10 cellular contexts compared by ENCODE assay signal in genomic region chr19:57803265-57803593, GRCh38. TPM values are rescaled to one million over a fixed set of nuclear protein-coding genes. Genes with fewer than 3 reads are reported as not detected.
DNase-seq lines count a peak whose midpoint lies in the region; ATAC-seq, FAIRE-seq and TF ChIP-seq lines count a peak whose summit lies in the region.
"Had no signal": no experiment of that assay in that cellular context is flagged by ENCODE, and none has a peak within 500 bp of the region (broad histone marks: within the 10 kb centered on the region; RNA-seq: fewer than 3 reads in every experiment).

No MANE protein-coding gene starts in this region.

- no peaks in the 10 kb centered on the region for H3K27me3 Mint-ChIP-seq in activated T-helper 2 cell treated with anti-CD3 and anti-CD28 coated beads, Interferon-gamma antibody, Interleukin-2, Interleukin-4, amounts not matched to agents 10 μg/mL and 5 μg/mL and 100 μg/mL, durations not matched to agents 14 hours and 24 hours and 36 hours (ENCODE audit: low read depth)

- H3K4me1 ChIP-seq in right cardiac atrium (ENCODE audit: control insufficient read depth, insufficient read depth, low read length) (peaks cover 6% of the 10 kb centered on the region), sigmoid colon (peaks cover 0 to 22% (median 15%) of the 10 kb centered on the region in 4 donors)

- WGBS in right cardiac atrium, result 11% methylated on average over 6 of the region's 6 CpGs
- 5 to 13% methylated on average over 6 of the region's 6 CpGs for WGBS in sigmoid colon, 2 donors

- H3K9me3 Mint-ChIP-seq in activated T-helper 2 cell treated with anti-CD3 and anti-CD28 coated beads, Interferon-gamma antibody, Interleukin-2, Interleukin-4, amounts not matched to agents 10 μg/mL and 5 μg/mL and 100 μg/mL, durations not matched to agents 14 hours and 24 hours and 36 hours, result peaks cover 4% of the 10 kb centered on the region

- FAIRE-seq in H54 (lab: Jason Lieb, UNC), result no peak

- peak in 1 of 2 donors; percentile 36 for ATAC-seq in right cardiac atrium
- ATAC-seq in GM21576 (IDR thresholded peaks at IDR 0.05; ENCODE audit: unreplicated experiment), result no peak
- ATAC-seq in GM21717 (IDR thresholded peaks at IDR 0.05; ENCODE audit: unreplicated experiment), result no peak

- H3K27ac Mint-ChIP-seq in activated T-helper 2 cell treated with anti-CD3 and anti-CD28 coated beads, Interferon-gamma antibody, Interleukin-2, Interleukin-4, amounts not matched to agents 10 μg/mL and 5 μg/mL and 100 μg/mL, durations not matched to agents 14 hours and 24 hours and 36 hours, result peak overlapping the region; percentile 18

- peaks cover 0 to 16% (median under 1%) of the 10 kb centered on the region in 4 donors for H3K36me3 ChIP-seq in sigmoid colon

- H3K9me3 ChIP-seq in right cardiac atrium (ENCODE audit: control insufficient read depth, low read length) (no peaks in the 10 kb centered on the region), sigmoid colon (no peaks in the 10 kb centered on the region)

- H3K4me1 Mint-ChIP-seq in activated T-helper 2 cell treated with anti-CD3 and anti-CD28 coated beads, Interferon-gamma antibody, Interleukin-2, Interleukin-4, amounts not matched to agents 10 μg/mL and 5 μg/mL and 100 μg/mL, durations not matched to agents 14 hours and 24 hours and 36 hours (ENCODE audit: low read depth), result peaks cover 7% of the 10 kb centered on the region

- peak overlapping the region; percentile 96 for H3K27ac ChIP-seq in right cardiac atrium (ENCODE audit: low read length)
- peak overlapping the region; percentile 69 to 86 (median 81) for H3K27ac ChIP-seq in sigmoid colon

- H3K4me3 Mint-ChIP-seq in activated T-helper 2 cell treated with anti-CD3 and anti-CD28 coated beads, Interferon-gamma antibody, Interleukin-2, Interleukin-4, amounts not matched to agents 10 μg/mL and 5 μg/mL and 100 μg/mL, durations not matched to agents 14 hours and 24 hours and 36 hours (ENCODE audit: low read depth), result peak overlapping the region; percentile 55

- no peak for TF ChIP-seq EP300 in sigmoid colon (IDR thresholded peaks at IDR 0.05)

- DNase-seq in H54 (ENCODE audit: insufficient read length, low spot score) (peak; percentile 47), right cardiac atrium (no peak), sigmoid colon (no peak), GM20000 (ENCODE audit: low spot score) (no peak), NCI-H524 treated with DMSO at 0.1 percent for 48 hours (lab: John Stamatoyannopoulos, UW) (no peak)
- DNase-seq in activated T-helper 2 cell treated with anti-CD3 and anti-CD28 coated beads, Interferon-gamma antibody, Interleukin-2, Interleukin-4, amounts not matched to agents 10 μg/mL and 5 μg/mL and 100 μg/mL, durations not matched to agents 14 hours and 24 hours and 36 hours (ENCODE audit: low spot score), result no peak
- DNase-seq: activated gamma-delta T cell treated with Interleukin-2 at 50 U/mL for 16 hours, NCI-H187 had no signal

- H3K27me3 ChIP-seq in right cardiac atrium (ENCODE audit: control insufficient read depth, insufficient read depth) (no peaks in the 10 kb centered on the region), sigmoid colon (no peaks in the 10 kb centered on the region)

- H3K4me3 ChIP-seq in right cardiac atrium (ENCODE audit: low read length), result peak overlapping the region; percentile 88
- H3K4me3 ChIP-seq in sigmoid colon, result peak overlapping the region; percentile 42 to 66 (median 54)

- H3K36me3 Mint-ChIP-seq in activated T-helper 2 cell treated with anti-CD3 and anti-CD28 coated beads, Interferon-gamma antibody, Interleukin-2, Interleukin-4, amounts not matched to agents 10 μg/mL and 5 μg/mL and 100 μg/mL, durations not matched to agents 14 hours and 24 hours and 36 hours (ENCODE audit: low read depth), result peaks cover 67% of the 10 kb centered on the region

- intact Hi-C loops in activated T-helper 2 cell treated with anti-CD3 and anti-CD28 coated beads, Interferon-gamma antibody, Interleukin-2, Interleukin-4, amounts not matched to agents 10 μg/mL and 5 μg/mL and 100 μg/mL, durations not matched to agents 14 hours and 24 hours and 36 hours (cut with micrococcal nuclease), result no loop called here
- intact Hi-C loops in right cardiac atrium (cut with DNase I), result no loop called here
- intact Hi-C loops in sigmoid colon (cut with DNase I), result no loop called here

- no peak for TF ChIP-seq POLR2A in H54 (IDR thresholded peaks at IDR 0.05; ENCODE audit: low read depth, low read length)
- TF ChIP-seq POLR2A in sigmoid colon (IDR thresholded peaks at IDR 0.05), result no peak

- no peak for TF ChIP-seq CTCF in sigmoid colon (IDR thresholded peaks at IDR 0.05)
- TF ChIP-seq CTCF in GM20000 (IDR thresholded peaks at IDR 0.05; ENCODE audit: extremely low read depth, missing control alignments), result no peak

RNA-seq across cellular contexts. Expression of gene ZNF552, which starts 11.5 kb away (rescaled TPM):
- 7.2 and 8.5 TPM in 2 replicates for total RNA-seq in activated T-helper 2 cell treated with anti-CD3 and anti-CD28 coated beads, Interferon-gamma antibody, Interleukin-2, Interleukin-4, amounts not matched to agents 10 μg/mL and 5 μg/mL and 100 μg/mL, durations not matched to agents 14 hours and 24 hours and 36 hours
- 1 to 10 TPM; 3.3 to 5.8 (median 3.8) TPM for total RNA-seq in right cardiac atrium
- polyA plus RNA-seq in right cardiac atrium, result 2.2 TPM
- 1 to 10 TPM; 2.4 to 7.1 (median 6.7) TPM for total RNA-seq in sigmoid colon
- polyA plus RNA-seq in sigmoid colon, result 10 to 100 TPM; 12.1 to 15.0 (median 13.6) TPM

RNA-seq across cellular contexts. Expression of gene ZNF587B, which starts 26.9 kb away (rescaled TPM):
- 20.8 and 21.3 TPM in 2 replicates for total RNA-seq in activated T-helper 2 cell treated with anti-CD3 and anti-CD28 coated beads, Interferon-gamma antibody, Interleukin-2, Interleukin-4, amounts not matched to agents 10 μg/mL and 5 μg/mL and 100 μg/mL, durations not matched to agents 14 hours and 24 hours and 36 hours
- total RNA-seq in right cardiac atrium (1 to 10 TPM; 5.8 to 9.3 (median 6.6) TPM), sigmoid colon (10 to 100 TPM in 2 of 4 donors, 1 to 10 TPM in 2; 7.2 to 13.0 (median 9.5) TPM)
- polyA plus RNA-seq in right cardiac atrium (4.3 TPM), sigmoid colon (1 to 10 TPM; 1.2 to 9.8 (median 2.8) TPM)

RNA-seq across cellular contexts. Expression of gene ZNF586, which starts 33.8 kb away (rescaled TPM):
- total RNA-seq in activated T-helper 2 cell treated with anti-CD3 and anti-CD28 coated beads, Interferon-gamma antibody, Interleukin-2, Interleukin-4, amounts not matched to agents 10 μg/mL and 5 μg/mL and 100 μg/mL, durations not matched to agents 14 hours and 24 hours and 36 hours, result 11.4 and 13.4 TPM in 2 replicates
- total RNA-seq in right cardiac atrium, result 10 to 100 TPM in 3 of 4 donors, 1 to 10 TPM in 1; 8.8 to 11.7 (median 11.4) TPM
- polyA plus RNA-seq in right cardiac atrium, result 7.1 TPM
- 10 to 100 TPM; 14.7 to 17.3 (median 15.6) TPM for total RNA-seq in sigmoid colon
- polyA plus RNA-seq in sigmoid colon, result 10 to 100 TPM in 1 of 3 donors, 1 to 10 TPM in 2; 4.8 to 10.7 (median 6.2) TPM

RNA-seq across cellular contexts. Expression of gene ZNF587, which starts 46.4 kb away (rescaled TPM):
- total RNA-seq in activated T-helper 2 cell treated with anti-CD3 and anti-CD28 coated beads, Interferon-gamma antibody, Interleukin-2, Interleukin-4, amounts not matched to agents 10 μg/mL and 5 μg/mL and 100 μg/mL, durations not matched to agents 14 hours and 24 hours and 36 hours, result 29.7 and 32.1 TPM in 2 replicates
- total RNA-seq in right cardiac atrium, result 10 to 100 TPM; 19.6 to 23.8 (median 21.8) TPM
- polyA plus RNA-seq in right cardiac atrium, result 16.3 TPM
- 10 to 100 TPM; 22.8 to 39.0 (median 33.1) TPM for total RNA-seq in sigmoid colon
- 10 to 100 TPM in 1 of 3 donors, 1 to 10 TPM in 2; 4.2 to 26.8 (median 4.2) TPM for polyA plus RNA-seq in sigmoid colon

RNA-seq across cellular contexts. Expression of gene ZNF776, which starts 56.6 kb away (rescaled TPM):
- total RNA-seq in activated T-helper 2 cell treated with anti-CD3 and anti-CD28 coated beads, Interferon-gamma antibody, Interleukin-2, Interleukin-4, amounts not matched to agents 10 μg/mL and 5 μg/mL and 100 μg/mL, durations not matched to agents 14 hours and 24 hours and 36 hours, result 7.4 and 8.8 TPM in 2 replicates
- total RNA-seq in right cardiac atrium (10 to 100 TPM; 11.9 to 16.0 (median 13.7) TPM), sigmoid colon (10 to 100 TPM in 3 of 4 donors, 1 to 10 TPM in 1; 8.3 to 12.5 (median 11.5) TPM)
- polyA plus RNA-seq in right cardiac atrium (8.7 TPM), sigmoid colon (1 to 10 TPM; 2.1 to 7.6 (median 6.6) TPM)
